10 cellular contexts compared by ENCODE assay signal in genomic region chr1:154222518-154222917, GRCh38. TPM values are rescaled to one million over a fixed set of nuclear protein-coding genes. Genes with fewer than 3 reads are reported as not detected.
DNase-seq lines count a peak whose midpoint lies in the region; ATAC-seq and TF ChIP-seq lines count a peak whose summit lies in the region.
"Had no signal": no experiment of that assay in that cellular context is flagged by ENCODE, and none has a peak within 500 bp of the region (broad histone marks: within the 10 kb centered on the region; RNA-seq: fewer than 3 reads in every experiment).

No MANE protein-coding gene starts in this region.

- H3K27me3 ChIP-seq in stomach smooth muscle (ENCODE audit: control insufficient read depth in 1 of 2, insufficient read depth in 2 of 2, low read length in 2 of 2) (no peaks in the 10 kb centered on the region), colonic mucosa (no peaks in the 10 kb centered on the region)

- H3K4me3 ChIP-seq in stomach smooth muscle (ENCODE audit: low read length in 2 of 2) (peak overlapping the region; percentile 91 to 99), colonic mucosa (no peak overlapping the region)

- H3K9ac ChIP-seq in stomach smooth muscle (ENCODE audit: low read length in 2 of 2) (peak overlapping the region in 1 of 2 donors; percentile 96), colonic mucosa (ENCODE audit: low read depth in 2 of 2, low read length in 2 of 2) (peak overlapping the region in 1 of 2 donors; percentile 99)

- H3K27ac Mint-ChIP-seq in activated CD4-positive, alpha-beta T cell treated with anti-CD3 and anti-CD28 coated beads, Interleukin-2, amount 10 ng/mL, durations not matched to agents 7 days and 5 days, result peak overlapping the region; percentile 95
- H3K27ac Mint-ChIP-seq in activated B cell treated with CpG ODN at 0.5 μM for 24 hours, result peak overlapping the region; percentile 100
- H3K27ac Mint-ChIP-seq in glutamatergic neuron (ENCODE audit: unreplicated experiment), result peak overlapping the region; percentile 98

- H3K4me1 ChIP-seq in stomach smooth muscle (ENCODE audit: control insufficient read depth, insufficient read depth, low read length), result peaks cover 30% of the 10 kb centered on the region
- peaks cover 7% of the 10 kb centered on the region for H3K4me1 ChIP-seq in colonic mucosa

- DNase-seq in activated CD4-positive, alpha-beta T cell treated with anti-CD3 and anti-CD28 coated beads, Interleukin-2, amount 10 ng/mL, durations not matched to agents 7 days and 5 days, result no peak
- DNase-seq in activated CD4-positive, alpha-beta T cell treated with anti-CD3 and anti-CD28 coated beads for 4 hours, result no peak
- DNase-seq in activated B cell treated with CpG ODN at 0.5 μM for 24 hours (no peak), glutamatergic neuron (no peak), colonic mucosa (no peak), NCI-H2107 treated with DMSO at 0.1 percent for 48 hours (lab: John Stamatoyannopoulos, UW; ENCODE audit: unreplicated experiment) (no peak)
- DNase-seq in stimulated activated CD4-positive, alpha-beta T cell treated with anti-CD3 and anti-CD28 coated beads, Interleukin-4, amount 100 ng/mL, for 1 hour, result no peak
- DNase-seq: NCI-H1048 had no signal

- H3K9me3 ChIP-seq in stomach smooth muscle (ENCODE audit: control insufficient read depth in 2 of 2, low read length in 2 of 2) (no peaks in the 10 kb centered on the region), colonic mucosa (no peaks in the 10 kb centered on the region)

- H3K4me3 Mint-ChIP-seq in activated CD4-positive, alpha-beta T cell treated with anti-CD3 and anti-CD28 coated beads, Interleukin-2, amount 10 ng/mL, durations not matched to agents 7 days and 5 days, result peak overlapping the region; percentile 94
- H3K4me3 Mint-ChIP-seq in activated B cell treated with CpG ODN at 0.5 μM for 24 hours (peak overlapping the region; percentile 99), glutamatergic neuron (ENCODE audit: unreplicated experiment) (peak overlapping the region; percentile 97)

- peaks cover 2% of the 10 kb centered on the region for H3K9me3 Mint-ChIP-seq in activated CD4-positive, alpha-beta T cell treated with anti-CD3 and anti-CD28 coated beads, Interleukin-2, amount 10 ng/mL, durations not matched to agents 7 days and 5 days
- H3K9me3 Mint-ChIP-seq in activated B cell treated with CpG ODN at 0.5 μM for 24 hours (no peaks in the 10 kb centered on the region), glutamatergic neuron (ENCODE audit: unreplicated experiment) (peaks cover 15% of the 10 kb centered on the region)

- intact Hi-C loops in activated B cell treated with CpG ODN at 0.5 μM for 24 hours (cut with micrococcal nuclease) (loop anchor here (2.0 kb wide), 1 partner anchor 14 kb away; no protein-coding TSS in a partner anchor), colonic mucosa (cut with DNase I) (no loop called here)

- no peaks in the 10 kb centered on the region for H3K27me3 Mint-ChIP-seq in activated CD4-positive, alpha-beta T cell treated with anti-CD3 and anti-CD28 coated beads, Interleukin-2, amount 10 ng/mL, durations not matched to agents 7 days and 5 days
- H3K27me3 Mint-ChIP-seq in activated B cell treated with CpG ODN at 0.5 μM for 24 hours (no peaks in the 10 kb centered on the region), glutamatergic neuron (ENCODE audit: unreplicated experiment) (peaks cover 8% of the 10 kb centered on the region)

- no peak for TF ChIP-seq CTCF in activated B cell treated with CpG ODN at 0.5 μM for 24 hours (IDR thresholded peaks at IDR 0.05)
- no peak for TF ChIP-seq CTCF in glutamatergic neuron (IDR thresholded peaks at IDR 0.05; ENCODE audit: partially characterized antibody, unreplicated experiment)
- TF ChIP-seq CTCF in colonic mucosa (IDR thresholded peaks at IDR 0.05), result no peak

- H3K36me3 Mint-ChIP-seq in activated CD4-positive, alpha-beta T cell treated with anti-CD3 and anti-CD28 coated beads, Interleukin-2, amount 10 ng/mL, durations not matched to agents 7 days and 5 days (ENCODE audit: low read depth), result peaks cover 73% of the 10 kb centered on the region
- H3K36me3 Mint-ChIP-seq in activated B cell treated with CpG ODN at 0.5 μM for 24 hours (ENCODE audit: low read depth) (peaks cover 68% of the 10 kb centered on the region), glutamatergic neuron (ENCODE audit: unreplicated experiment) (no peaks in the 10 kb centered on the region)

- peaks cover 4 to 12% of the 10 kb centered on the region in 2 donors for H3K36me3 ChIP-seq in stomach smooth muscle (ENCODE audit: control insufficient read depth in 2 of 2, insufficient read depth in 2 of 2, low read length in 2 of 2)
- H3K36me3 ChIP-seq in colonic mucosa, result peaks cover 5% of the 10 kb centered on the region

- H3K27ac ChIP-seq in stomach smooth muscle (ENCODE audit: low read length) (no peak overlapping the region), colonic mucosa (no peak overlapping the region)

- ATAC-seq in activated B cell treated with CpG ODN at 0.5 μM for 24 hours (ENCODE audit: low read depth), result no peak

- peaks cover 66% of the 10 kb centered on the region for H3K4me1 Mint-ChIP-seq in activated CD4-positive, alpha-beta T cell treated with anti-CD3 and anti-CD28 coated beads, Interleukin-2, amount 10 ng/mL, durations not matched to agents 7 days and 5 days
- H3K4me1 Mint-ChIP-seq in activated B cell treated with CpG ODN at 0.5 μM for 24 hours (peaks cover 76% of the 10 kb centered on the region), glutamatergic neuron (ENCODE audit: low read depth, unreplicated experiment) (peaks cover 31% of the 10 kb centered on the region)

- CTCF ChIA-PET in activated CD4-positive, alpha-beta T cell treated with anti-CD3 and anti-CD28 coated beads, Interleukin-2, amount 10 ng/mL, durations not matched to agents 7 days and 5 days (lab: Charles Lee), result interaction anchor here (1.8 kb wide), 1 partner anchor 49 kb away, joined by 6 read pairs; no protein-coding TSS in a partner anchor
- CTCF ChIA-PET in activated B cell treated with CpG ODN at 0.5 μM for 24 hours (lab: Charles Lee), result no interaction called here

- POLR2A ChIA-PET in activated CD4-positive, alpha-beta T cell treated with anti-CD3 and anti-CD28 coated beads, Interleukin-2, amount 10 ng/mL, durations not matched to agents 7 days and 5 days (lab: Charles Lee), result no interaction called here
- POLR2A ChIA-PET in activated B cell treated with CpG ODN at 0.5 μM for 24 hours (lab: Charles Lee), result interaction anchor here (0.5 to 1.3 kb wide), 2 partner anchors 37 to 43 kb away, joined by 3 to 4 read pairs; no protein-coding TSS in a partner anchor

RNA-seq across cellular contexts. Expression of gene UBAP2L, which starts 1.8 kb away (rescaled TPM):
- total RNA-seq in activated CD4-positive, alpha-beta T cell treated with anti-CD3 and anti-CD28 coated beads, Interleukin-2, amount 10 ng/mL, durations not matched to agents 7 days and 5 days, result 100 to 1,000 TPM; 186 to 211 TPM
- total RNA-seq in activated B cell treated with CpG ODN at 0.5 μM for 24 hours (209 and 234 TPM in 2 replicates), glutamatergic neuron (ENCODE audit: unreplicated experiment) (259 TPM), colonic mucosa (100 to 1,000 TPM in 1 of 2 donors, 10 to 100 TPM in 1; 84.8 to 102 TPM)

RNA-seq across cellular contexts. Expression of gene CFAP141, which starts 16.4 kb away (rescaled TPM):
- under 1 TPM in 1 of 2 experiments, not detected in 1; 0.65 TPM for total RNA-seq in activated CD4-positive, alpha-beta T cell treated with anti-CD3 and anti-CD28 coated beads, Interleukin-2, amount 10 ng/mL, durations not matched to agents 7 days and 5 days
- not detected in 2 replicates for total RNA-seq in activated B cell treated with CpG ODN at 0.5 μM for 24 hours
- total RNA-seq in glutamatergic neuron (ENCODE audit: unreplicated experiment), result not detected
- not detected for total RNA-seq in colonic mucosa
- total RNA-seq: liver had no signal

RNA-seq across cellular contexts. Expression of gene TPM3, which starts 30.6 kb away (rescaled TPM):
- 100 to 1,000 TPM; 781 to 902 TPM for total RNA-seq in activated CD4-positive, alpha-beta T cell treated with anti-CD3 and anti-CD28 coated beads, Interleukin-2, amount 10 ng/mL, durations not matched to agents 7 days and 5 days
- total RNA-seq in activated B cell treated with CpG ODN at 0.5 μM for 24 hours (466 and 509 TPM in 2 replicates), glutamatergic neuron (ENCODE audit: unreplicated experiment) (392 TPM), colonic mucosa (100 to 1,000 TPM; 502 to 757 TPM)

RNA-seq across cellular contexts. Expression of gene HAX1, which starts 49.9 kb away (rescaled TPM):
- total RNA-seq in activated CD4-positive, alpha-beta T cell treated with anti-CD3 and anti-CD28 coated beads, Interleukin-2, amount 10 ng/mL, durations not matched to agents 7 days and 5 days, result 100 to 1,000 TPM; 107 to 126 TPM
- total RNA-seq in activated B cell treated with CpG ODN at 0.5 μM for 24 hours (89.4 and 93.0 TPM in 2 replicates), glutamatergic neuron (ENCODE audit: unreplicated experiment) (79.1 TPM), colonic mucosa (10 to 100 TPM; 53.4 to 83.6 TPM)
